20 cellular contexts compared by ENCODE assay signal in the genomic region with DNA sequence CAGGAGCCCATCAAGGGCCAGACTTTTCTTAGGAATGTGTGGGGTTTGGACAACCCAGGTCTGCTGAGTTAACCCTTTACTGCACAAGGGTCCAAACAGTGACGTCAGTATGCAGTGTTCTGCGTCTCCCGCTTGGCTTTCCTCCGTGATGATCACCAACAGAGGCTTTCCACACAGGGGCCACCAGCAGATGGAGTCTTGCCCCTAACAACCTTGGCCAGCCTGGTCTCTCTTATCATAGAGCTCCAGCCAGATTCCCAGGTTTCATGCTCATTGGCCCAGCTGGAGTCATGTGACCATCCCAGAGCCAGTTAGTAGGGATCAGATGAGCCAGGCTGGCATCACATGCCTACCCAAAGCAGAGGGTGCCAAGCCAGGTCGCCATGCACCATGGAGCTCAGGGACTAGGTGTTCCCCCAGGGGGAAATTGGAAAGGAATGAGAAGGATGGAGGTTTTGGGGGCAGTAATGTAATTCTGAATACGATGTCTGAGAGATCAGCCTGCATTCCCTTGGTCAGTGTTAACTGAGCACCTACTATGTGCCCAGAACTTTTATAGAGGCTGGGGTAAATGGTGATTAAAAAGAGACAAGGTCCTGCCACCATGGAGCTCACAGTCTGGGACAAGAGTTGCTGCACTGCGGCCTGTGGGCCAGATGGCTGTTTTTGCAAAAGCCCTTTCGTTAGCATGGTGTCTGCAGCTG.
DNase-seq lines count a peak whose midpoint lies in the region; TF ChIP-seq lines count a peak whose summit lies in the region.
"Had no signal": no experiment of that assay in that cellular context is flagged by ENCODE, and none has a peak within 500 bp of the region (broad histone marks: within the 10 kb centered on the region; RNA-seq: fewer than 3 reads in every experiment).

No MANE protein-coding gene starts in this region.

- H3K27ac ChIP-seq in RWPE1: no peak overlapping the region
- H3K27ac ChIP-seq: gastrocnemius medialis, tibial nerve had no signal

- TF ChIP-seq CTCF in GM13977 (IDR thresholded peaks at IDR 0.05; ENCODE audit: extremely low read depth, insufficient read depth, missing control alignments): peak; percentile 29
- no peak for TF ChIP-seq CTCF in RWPE1 (conservative IDR thresholded peaks at IDR 0.05; ENCODE audit: low read depth)

- POLR2A ChIA-PET in RWPE1 (lab: Yijun Ruan, JAX; ENCODE audit: low non-redundant PET): interaction anchor here (0.6 kb wide), 1 partner anchor 15 kb away, joined by 3 read pairs; no protein-coding TSS in a partner anchor

- DNase-seq in Daoy (ENCODE audit: low read depth) (peak; percentile 27), GM13977 (ENCODE audit: low spot score) (no peak), OCI-M1 (lab: John Stamatoyannopoulos, UW) (peak; percentile 19), erythroblast (lab: John Stamatoyannopoulos, UW) (peak; percentile 29 to 50), RWPE1 (ENCODE audit: low spot score) (no peak), KBM-7 (no peak), NCI-H345 (lab: John Stamatoyannopoulos, UW) (no peak)
- DNase-seq: activated CD4-positive, CD25-positive, alpha-beta regulatory T cell; activated CD8-positive, alpha-beta T cell treated with anti-CD3 and anti-CD28 coated beads, Interleukin-2, amount 10 ng/mL, durations not matched to agents 7 days and 5 days; activated T-cell treated with anti-CD3 and anti-CD28 coated beads, Interleukin-2, amount 50 U/mL, for 24 hours; aorta; central memory CD4-positive, alpha-beta T cell; COR-L47; gastrocnemius medialis; NCI-H146; NCI-H2227 treated with DMSO at 0.1 percent for 48 hours; occipital lobe; stimulated activated CD4-positive, alpha-beta T cell treated with anti-CD3 and anti-CD28 coated beads, Interleukin-4, amount 100 ng/mL, for 1 hour; stimulated activated naive CD8-positive, alpha-beta T cell treated with anti-CD3 and anti-CD28 coated beads, Interleukin-15, amount 100 ng/mL, for 72 hours had no signal

- CTCF ChIA-PET in RWPE1 (lab: Yijun Ruan, JAX): interaction anchor here (0.6 to 1.1 kb wide), 2 partner anchors 12 to 70 kb away, joined by 3 to 8 read pairs; no protein-coding TSS in a partner anchor

- no peak for TF ChIP-seq POLR2A in erythroblast (IDR thresholded peaks at IDR 0.05; ENCODE audit: low read length)

- in situ Hi-C loops in GM13977 (cut with MboI; ENCODE audit: low pct_unique_long_range_greater_than_20kb, low sequenced_read_pairs, unreplicated experiment): no loop called here
- in situ Hi-C loops in KBM-7 (cut with MboI; ENCODE audit: low pct_unique_long_range_greater_than_20kb, low sequenced_read_pairs): no loop called here

Comparison
In these comparisons a context has a peak if more than half of its experiments do, and no peak if none do; other contexts are left out.
1. DNase-seq: peak in Daoy (single experiment), OCI-M1 (single experiment) and erythroblast (2 of 2); none in GM13977 (single experiment), RWPE1 (single experiment), KBM-7 (single experiment) and NCI-H345 (single experiment).